Comparison of ENCODE assay signal across 7 cellular contexts in the genomic region with DNA sequence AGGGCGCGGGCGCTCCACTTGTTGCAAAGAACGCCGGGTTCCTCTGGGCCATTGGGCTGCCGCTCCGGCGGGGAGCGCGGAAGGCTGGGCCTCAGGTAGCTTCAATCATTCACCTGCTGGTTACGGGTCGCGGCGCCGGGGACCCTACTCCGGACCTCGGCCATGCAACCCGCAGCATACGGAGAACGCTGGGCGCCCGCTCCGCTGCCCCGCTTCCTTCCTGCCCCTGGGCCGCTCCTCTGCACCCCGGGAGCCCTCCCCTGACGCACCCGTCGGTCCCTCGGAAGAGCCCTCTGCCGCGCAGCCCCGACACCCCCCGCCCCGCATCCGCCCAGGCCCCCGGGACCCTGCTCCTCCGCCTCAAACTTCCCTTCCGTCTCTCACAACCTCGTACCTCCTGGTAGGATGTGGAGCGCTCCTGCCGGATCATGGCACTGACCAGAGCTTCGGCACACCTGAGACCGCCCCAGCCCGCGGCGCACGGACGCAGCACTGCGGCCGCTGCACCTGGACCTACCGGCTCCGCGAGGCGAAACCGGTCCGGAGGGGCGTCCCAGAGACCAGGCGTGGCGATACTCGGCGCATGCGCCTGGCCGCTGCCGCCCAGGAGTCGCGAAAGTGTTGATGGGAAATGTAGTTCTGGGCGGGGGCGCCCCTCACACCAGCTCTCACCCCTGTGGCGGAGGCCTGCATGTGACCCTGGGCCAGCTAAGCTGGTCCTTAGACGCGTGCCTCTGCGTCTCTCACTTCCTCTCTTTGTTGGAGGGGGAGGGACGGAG. TPM values are rescaled to one million over a fixed set of nuclear protein-coding genes. Genes with fewer than 3 reads are reported as not detected.
DNase-seq lines count a peak whose midpoint lies in the region; ATAC-seq, FAIRE-seq and TF ChIP-seq lines count a peak whose summit lies in the region.

A gene (minus strand): TSS at position 559 of the 779 bp plus-strand sequence. CDS start 129 bp downstream, at position 430.

- peak; percentile 99 for ATAC-seq in GM18502 (IDR thresholded peaks at IDR 0.05; ENCODE audit: poor library complexity, unreplicated experiment)
- ATAC-seq in HG02885 (IDR thresholded peaks at IDR 0.05; ENCODE audit: poor library complexity, unreplicated experiment): peak; percentile 94

- peak within 1 kb of the TSS; percentile 69 for H3K9ac ChIP-seq in astrocyte (ENCODE audit: low read length)

- peak within 1 kb of the TSS; percentile 83 for H2AFZ ChIP-seq in astrocyte (ENCODE audit: low read depth, low read length)
- H2AFZ ChIP-seq in hepatocyte: peak within 1 kb of the TSS; percentile 70

- peak; percentile 53 for DNase-seq in NCI-H1694 treated with DMSO at 0.1 percent for 48 hours (lab: John Stamatoyannopoulos, UW)
- DNase-seq in T-helper 2 cell treated with Interferon-gamma antibody and Interleukin-4, amounts not matched to agents 5 μg/mL and 100 μg/mL, for 36 hours (ENCODE audit: low spot score): peak; percentile 92
- peak; percentile 62 for DNase-seq in astrocyte (ENCODE audit: low read depth)
- DNase-seq in hepatocyte (ENCODE audit: low spot score): peak; percentile 95
- DNase-seq in retina: peak; percentile 95

- H3K36me3 ChIP-seq in astrocyte (ENCODE audit: insufficient read depth, low read length) (peaks cover 3% of the 10 kb centered on the region), hepatocyte (replicated peaks; ENCODE audit: insufficient read depth, low read depth) (no peaks in the 10 kb centered on the region)

- H3K9me3 ChIP-seq in astrocyte (ENCODE audit: insufficient read depth, low read depth, low read length) (no peaks in the 10 kb centered on the region), hepatocyte (ENCODE audit: low read depth) (no peaks in the 10 kb centered on the region)

- H3K4me2 ChIP-seq in astrocyte (ENCODE audit: low read length) (peak within 1 kb of the TSS; percentile 98), hepatocyte (peak within 1 kb of the TSS; percentile 97)

- peak within 1 kb of the TSS; percentile 89 for H3K27ac Mint-ChIP-seq in T-helper 2 cell treated with Interferon-gamma antibody and Interleukin-4, amounts not matched to agents 5 μg/mL and 100 μg/mL, for 36 hours
- peak within 1 kb of the TSS; percentile 84 for H3K27ac Mint-ChIP-seq in astrocyte (ENCODE audit: unreplicated experiment)

- WGBS in hepatocyte (ENCODE audit: low lambda C conversion rate, missing lambda C conversion rate): 2% methylated on average over 61 of the region's 74 CpGs

- TF ChIP-seq CTCF in astrocyte (IDR thresholded peaks at IDR 0.05; ENCODE audit: insufficient read depth, low read depth, low read length) (no peak), hepatocyte (IDR thresholded peaks at IDR 0.05; ENCODE audit: poor library complexity) (no peak)

- peaks cover 18% of the 10 kb centered on the region for H4K20me1 ChIP-seq in astrocyte (ENCODE audit: insufficient read depth, low read length)
- no peaks in the 10 kb centered on the region for H4K20me1 ChIP-seq in hepatocyte (ENCODE audit: insufficient read depth, poor library complexity, severe bottlenecking)

- H3K4me3 ChIP-seq in astrocyte (ENCODE audit: insufficient read depth, low read depth, low read length): peak within 1 kb of the TSS; percentile 67
- H3K4me3 ChIP-seq in hepatocyte: peak within 1 kb of the TSS; percentile 97

- peaks cover 22% of the 10 kb centered on the region for H3K4me1 Mint-ChIP-seq in T-helper 2 cell treated with Interferon-gamma antibody and Interleukin-4, amounts not matched to agents 5 μg/mL and 100 μg/mL, for 36 hours (ENCODE audit: low read depth)
- H3K4me1 Mint-ChIP-seq in astrocyte (ENCODE audit: low read depth, unreplicated experiment): peaks cover 8% of the 10 kb centered on the region

- no peaks in the 10 kb centered on the region for H3K27me3 ChIP-seq in astrocyte (ENCODE audit: insufficient read depth, low read length)
- no peaks in the 10 kb centered on the region for H3K27me3 ChIP-seq in hepatocyte

- peak within 1 kb of the TSS; percentile 89 for H3K4me3 Mint-ChIP-seq in T-helper 2 cell treated with Interferon-gamma antibody and Interleukin-4, amounts not matched to agents 5 μg/mL and 100 μg/mL, for 36 hours
- H3K4me3 Mint-ChIP-seq in astrocyte (ENCODE audit: unreplicated experiment): peak within 1 kb of the TSS; percentile 91

- FAIRE-seq in astrocyte (lab: Jason Lieb, UNC): no peak

- no peak within 1 kb of the TSS for H3K27ac ChIP-seq in astrocyte (ENCODE audit: low read depth, low read length)
- H3K27ac ChIP-seq in hepatocyte: peak within 1 kb of the TSS; percentile 64

- no peaks in the 10 kb centered on the region for H3K9me3 Mint-ChIP-seq in T-helper 2 cell treated with Interferon-gamma antibody and Interleukin-4, amounts not matched to agents 5 μg/mL and 100 μg/mL, for 36 hours
- H3K9me3 Mint-ChIP-seq in astrocyte (ENCODE audit: unreplicated experiment): peaks cover 2% of the 10 kb centered on the region

- H3K9me2 ChIP-seq in hepatocyte (replicated peaks; ENCODE audit: insufficient read depth): no peaks in the 10 kb centered on the region

- H3K79me2 ChIP-seq in astrocyte (ENCODE audit: insufficient read depth, low read length): peaks cover 7% of the 10 kb centered on the region
- H3K79me2 ChIP-seq in hepatocyte: peaks cover 17% of the 10 kb centered on the region

- no peaks in the 10 kb centered on the region for H3K27me3 Mint-ChIP-seq in T-helper 2 cell treated with Interferon-gamma antibody and Interleukin-4, amounts not matched to agents 5 μg/mL and 100 μg/mL, for 36 hours (ENCODE audit: low read depth)
- no peaks in the 10 kb centered on the region for H3K27me3 Mint-ChIP-seq in astrocyte (ENCODE audit: low read depth, unreplicated experiment)

- H3K4me1 ChIP-seq in astrocyte (ENCODE audit: insufficient read depth, low read length): peaks cover 7% of the 10 kb centered on the region
- H3K4me1 ChIP-seq in hepatocyte (ENCODE audit: insufficient read depth): peaks cover 8% of the 10 kb centered on the region

- H3K36me3 Mint-ChIP-seq in T-helper 2 cell treated with Interferon-gamma antibody and Interleukin-4, amounts not matched to agents 5 μg/mL and 100 μg/mL, for 36 hours (ENCODE audit: low read depth): peaks cover 18% of the 10 kb centered on the region
- peaks cover 20% of the 10 kb centered on the region for H3K36me3 Mint-ChIP-seq in astrocyte (ENCODE audit: low read depth, unreplicated experiment)

RNA-seq across cellular contexts. Expression of the gene that starts here (rescaled TPM):
- 16.9 and 18.8 TPM in 2 replicates for total RNA-seq in astrocyte
- total RNA-seq in hepatocyte: 10.0 and 10.4 TPM in 2 replicates
- polyA plus RNA-seq in hepatocyte: 6.4 and 9.4 TPM in 2 replicates
